In the genomic region with DNA sequence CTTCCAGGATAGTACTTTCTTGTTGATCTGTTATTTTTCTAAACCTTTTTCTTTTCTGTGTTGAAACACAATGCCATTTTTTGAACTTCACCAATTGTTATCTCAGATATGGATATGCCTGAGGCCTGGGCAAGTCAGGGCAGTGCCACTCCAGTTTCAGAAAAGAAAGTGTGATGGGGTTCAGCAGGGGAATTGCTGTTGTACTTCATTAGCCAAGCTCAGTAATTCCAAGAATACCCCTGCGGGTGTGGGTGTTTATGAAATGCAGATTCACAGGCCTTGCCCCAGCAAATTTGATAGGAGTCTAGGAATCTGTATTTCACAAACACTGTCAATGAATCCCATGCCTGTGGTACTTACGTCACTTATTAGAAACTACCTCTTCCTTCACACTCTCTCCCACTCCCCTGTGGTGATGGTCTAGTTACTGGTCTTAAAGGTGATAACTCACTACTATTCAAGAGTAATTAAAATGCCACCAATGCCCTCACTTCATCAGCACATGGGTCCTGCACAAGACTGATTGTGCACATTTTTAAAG, we compare ENCODE assay signal across 1 cellular context.
TF ChIP-seq lines count a peak whose summit lies in the region.

No MANE protein-coding gene starts in this region.

TF ChIP-seq in A549, 52 proteins besides CTCF, POLR2A, EP300 and RAD21 (continued from another document):
- TF ChIP-seq, protein P1, sequence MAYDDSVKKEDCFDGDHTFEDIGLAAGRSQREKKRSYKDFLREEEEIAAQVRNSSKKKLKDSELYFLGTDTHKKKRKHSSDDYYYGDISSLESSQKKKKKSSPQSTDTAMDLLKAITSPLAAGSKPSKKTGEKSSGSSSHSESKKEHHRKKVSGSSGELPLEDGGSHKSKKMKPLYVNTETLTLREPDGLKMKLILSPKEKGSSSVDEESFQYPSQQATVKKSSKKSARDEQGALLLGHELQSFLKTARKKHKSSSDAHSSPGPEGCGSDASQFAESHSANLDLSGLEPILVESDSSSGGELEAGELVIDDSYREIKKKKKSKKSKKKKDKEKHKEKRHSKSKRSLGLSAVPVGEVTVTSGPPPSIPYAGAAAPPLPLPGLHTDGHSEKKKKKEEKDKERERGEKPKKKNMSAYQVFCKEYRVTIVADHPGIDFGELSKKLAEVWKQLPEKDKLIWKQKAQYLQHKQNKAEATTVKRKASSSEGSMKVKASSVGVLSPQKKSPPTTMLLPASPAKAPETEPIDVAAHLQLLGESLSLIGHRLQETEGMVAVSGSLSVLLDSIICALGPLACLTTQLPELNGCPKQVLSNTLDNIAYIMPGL (CRISPR knock-in tag; IDR thresholded peaks at IDR 0.05; ENCODE audit: borderline replicate concordance) = no peak
- TF ChIP-seq, protein P2, sequence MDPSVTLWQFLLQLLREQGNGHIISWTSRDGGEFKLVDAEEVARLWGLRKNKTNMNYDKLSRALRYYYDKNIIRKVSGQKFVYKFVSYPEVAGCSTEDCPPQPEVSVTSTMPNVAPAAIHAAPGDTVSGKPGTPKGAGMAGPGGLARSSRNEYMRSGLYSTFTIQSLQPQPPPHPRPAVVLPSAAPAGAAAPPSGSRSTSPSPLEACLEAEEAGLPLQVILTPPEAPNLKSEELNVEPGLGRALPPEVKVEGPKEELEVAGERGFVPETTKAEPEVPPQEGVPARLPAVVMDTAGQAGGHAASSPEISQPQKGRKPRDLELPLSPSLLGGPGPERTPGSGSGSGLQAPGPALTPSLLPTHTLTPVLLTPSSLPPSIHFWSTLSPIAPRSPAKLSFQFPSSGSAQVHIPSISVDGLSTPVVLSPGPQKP (IDR thresholded peaks at IDR 0.05; ENCODE audit: low read depth, low read length) = no peak
- no peak for TF ChIP-seq ZFP36 (IDR thresholded peaks at IDR 0.05; ENCODE audit: borderline replicate concordance, partially characterized antibody)
